Comparison of ENCODE assay signal across 1 cellular context in the genomic region with DNA sequence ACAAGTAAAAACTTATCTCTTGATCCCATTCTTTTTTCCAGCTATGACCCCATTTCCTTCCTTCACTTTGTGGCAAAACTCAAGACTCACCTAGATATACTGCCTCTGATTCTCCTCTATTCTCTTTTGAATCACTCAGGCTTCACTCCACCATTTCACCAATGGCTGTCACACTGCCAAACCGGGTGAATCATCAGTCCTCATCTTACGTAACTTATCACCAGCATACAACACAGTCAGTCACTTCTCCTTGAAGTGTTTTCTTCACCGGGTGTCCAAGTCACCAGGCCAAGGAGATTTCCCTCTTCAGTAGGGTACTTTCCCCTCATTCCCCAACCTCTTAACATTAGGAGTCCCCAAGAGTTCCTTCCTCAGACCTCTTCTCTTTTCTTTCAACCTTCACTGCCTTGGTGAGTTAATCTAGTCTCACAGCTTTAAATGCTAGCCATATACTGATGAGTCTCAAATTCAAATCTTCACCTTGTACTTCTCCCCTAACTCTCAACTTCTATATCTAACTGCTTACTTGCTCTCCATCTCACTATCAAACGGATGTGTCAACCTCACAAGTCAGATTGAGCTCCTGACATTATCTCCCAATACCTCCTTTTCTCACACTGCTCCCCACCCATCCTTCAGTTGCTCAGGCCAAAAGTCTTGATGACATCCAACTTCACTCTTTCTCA.
TF ChIP-seq lines count a peak whose summit lies in the region.

No MANE protein-coding gene starts in this region.

TF ChIP-seq in HepG2, 621 proteins besides CTCF, POLR2A, EP300 and RAD21:
- TF ChIP-seq CEBPB (IDR thresholded peaks at IDR 0.05; ENCODE audit: borderline replicate concordance, low read depth, low read length), result peak; percentile 86
- TF ChIP-seq SOX5 (CRISPR knock-in tag; IDR thresholded peaks at IDR 0.05; ENCODE audit: borderline replicate concordance), result peak; percentile 17; the same call in 1 of the 2 replicates
- TF ChIP-seq SAP130 (CRISPR knock-in tag; IDR thresholded peaks at IDR 0.05; ENCODE audit: low read depth), result 0 out of 2 replicates have a peak, but pooled peaks have one; percentile 35
- peak; percentile 68; the same call in 1 of the 2 replicates for TF ChIP-seq NFE2 (CRISPR knock-in tag; IDR thresholded peaks at IDR 0.05)
- TF ChIP-seq FOSL2 (CRISPR knock-in tag; IDR thresholded peaks at IDR 0.05), result peak; percentile 98
- no peak for TF ChIP-seq PTBP1 (IDR thresholded peaks at IDR 0.05; ENCODE audit: low read depth, low read length, poor library complexity, severe bottlenecking)
- TF ChIP-seq YEATS2 (CRISPR knock-in tag; IDR thresholded peaks at IDR 0.05; ENCODE audit: borderline replicate concordance), result 0 out of 2 replicates have a peak, but pooled peaks have one; percentile 19
- TF ChIP-seq NR1H2 (CRISPR knock-in tag; IDR thresholded peaks at IDR 0.05; ENCODE audit: borderline replicate concordance, low read depth), result no peak
- TF ChIP-seq, protein P1, sequence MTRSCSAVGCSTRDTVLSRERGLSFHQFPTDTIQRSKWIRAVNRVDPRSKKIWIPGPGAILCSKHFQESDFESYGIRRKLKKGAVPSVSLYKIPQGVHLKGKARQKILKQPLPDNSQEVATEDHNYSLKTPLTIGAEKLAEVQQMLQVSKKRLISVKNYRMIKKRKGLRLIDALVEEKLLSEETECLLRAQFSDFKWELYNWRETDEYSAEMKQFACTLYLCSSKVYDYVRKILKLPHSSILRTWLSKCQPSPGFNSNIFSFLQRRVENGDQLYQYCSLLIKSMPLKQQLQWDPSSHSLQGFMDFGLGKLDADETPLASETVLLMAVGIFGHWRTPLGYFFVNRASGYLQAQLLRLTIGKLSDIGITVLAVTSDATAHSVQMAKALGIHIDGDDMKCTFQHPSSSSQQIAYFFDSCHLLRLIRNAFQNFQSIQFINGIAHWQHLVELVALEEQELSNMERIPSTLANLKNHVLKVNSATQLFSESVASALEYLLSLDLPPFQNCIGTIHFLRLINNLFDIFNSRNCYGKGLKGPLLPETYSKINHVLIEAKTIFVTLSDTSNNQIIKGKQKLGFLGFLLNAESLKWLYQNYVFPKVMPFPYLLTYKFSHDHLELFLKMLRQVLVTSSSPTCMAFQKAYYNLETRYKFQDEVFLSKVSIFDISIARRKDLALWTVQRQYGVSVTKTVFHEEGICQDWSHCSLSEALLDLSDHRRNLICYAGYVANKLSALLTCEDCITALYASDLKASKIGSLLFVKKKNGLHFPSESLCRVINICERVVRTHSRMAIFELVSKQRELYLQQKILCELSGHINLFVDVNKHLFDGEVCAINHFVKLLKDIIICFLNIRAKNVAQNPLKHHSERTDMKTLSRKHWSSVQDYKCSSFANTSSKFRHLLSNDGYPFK (CRISPR knock-in tag; IDR thresholded peaks at IDR 0.05; ENCODE audit: borderline replicate concordance), result no peak
- TF ChIP-seq CEBPG (CRISPR knock-in tag; IDR thresholded peaks at IDR 0.05), result peak; percentile 53
- TF ChIP-seq, protein P2, sequence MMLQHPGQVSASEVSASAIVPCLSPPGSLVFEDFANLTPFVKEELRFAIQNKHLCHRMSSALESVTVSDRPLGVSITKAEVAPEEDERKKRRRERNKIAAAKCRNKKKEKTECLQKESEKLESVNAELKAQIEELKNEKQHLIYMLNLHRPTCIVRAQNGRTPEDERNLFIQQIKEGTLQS (CRISPR knock-in tag; IDR thresholded peaks at IDR 0.05), result peak; percentile 46; the same call in 1 of the 2 replicates
- TF ChIP-seq, protein P3, sequence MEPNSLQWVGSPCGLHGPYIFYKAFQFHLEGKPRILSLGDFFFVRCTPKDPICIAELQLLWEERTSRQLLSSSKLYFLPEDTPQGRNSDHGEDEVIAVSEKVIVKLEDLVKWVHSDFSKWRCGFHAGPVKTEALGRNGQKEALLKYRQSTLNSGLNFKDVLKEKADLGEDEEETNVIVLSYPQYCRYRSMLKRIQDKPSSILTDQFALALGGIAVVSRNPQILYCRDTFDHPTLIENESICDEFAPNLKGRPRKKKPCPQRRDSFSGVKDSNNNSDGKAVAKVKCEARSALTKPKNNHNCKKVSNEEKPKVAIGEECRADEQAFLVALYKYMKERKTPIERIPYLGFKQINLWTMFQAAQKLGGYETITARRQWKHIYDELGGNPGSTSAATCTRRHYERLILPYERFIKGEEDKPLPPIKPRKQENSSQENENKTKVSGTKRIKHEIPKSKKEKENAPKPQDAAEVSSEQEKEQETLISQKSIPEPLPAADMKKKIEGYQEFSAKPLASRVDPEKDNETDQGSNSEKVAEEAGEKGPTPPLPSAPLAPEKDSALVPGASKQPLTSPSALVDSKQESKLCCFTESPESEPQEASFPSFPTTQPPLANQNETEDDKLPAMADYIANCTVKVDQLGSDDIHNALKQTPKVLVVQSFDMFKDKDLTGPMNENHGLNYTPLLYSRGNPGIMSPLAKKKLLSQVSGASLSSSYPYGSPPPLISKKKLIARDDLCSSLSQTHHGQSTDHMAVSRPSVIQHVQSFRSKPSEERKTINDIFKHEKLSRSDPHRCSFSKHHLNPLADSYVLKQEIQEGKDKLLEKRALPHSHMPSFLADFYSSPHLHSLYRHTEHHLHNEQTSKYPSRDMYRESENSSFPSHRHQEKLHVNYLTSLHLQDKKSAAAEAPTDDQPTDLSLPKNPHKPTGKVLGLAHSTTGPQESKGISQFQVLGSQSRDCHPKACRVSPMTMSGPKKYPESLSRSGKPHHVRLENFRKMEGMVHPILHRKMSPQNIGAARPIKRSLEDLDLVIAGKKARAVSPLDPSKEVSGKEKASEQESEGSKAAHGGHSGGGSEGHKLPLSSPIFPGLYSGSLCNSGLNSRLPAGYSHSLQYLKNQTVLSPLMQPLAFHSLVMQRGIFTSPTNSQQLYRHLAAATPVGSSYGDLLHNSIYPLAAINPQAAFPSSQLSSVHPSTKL (CRISPR knock-in tag; IDR thresholded peaks at IDR 0.05), result 0 out of 2 replicates have a peak, but pooled peaks have one; percentile 22
- TF ChIP-seq ZNF775 (CRISPR knock-in tag; IDR thresholded peaks at IDR 0.05; ENCODE audit: borderline replicate concordance), result 0 out of 2 replicates have a peak, but pooled peaks have one; percentile 52
